Comparison of ENCODE assay signal across 9 cellular contexts in genomic region chr14:31510222-31510621, GRCh38. TPM values are rescaled to one million over a fixed set of nuclear protein-coding genes. Genes with fewer than 3 reads are reported as not detected.
DNase-seq lines count a peak whose midpoint lies in the region; ATAC-seq, FAIRE-seq and TF ChIP-seq lines count a peak whose summit lies in the region.
"Had no signal": no experiment of that assay in that cellular context is flagged by ENCODE, and none has a peak within 500 bp of the region (broad histone marks: within the 10 kb centered on the region; RNA-seq: fewer than 3 reads in every experiment).

No MANE protein-coding gene starts in this region.

- H3K36me3 Mint-ChIP-seq in astrocyte (ENCODE audit: low read depth, unreplicated experiment) = no peaks in the 10 kb centered on the region
- no peaks in the 10 kb centered on the region for H3K36me3 Mint-ChIP-seq in T-helper 2 cell treated with Interferon-gamma antibody and Interleukin-4, amounts not matched to agents 5 μg/mL and 100 μg/mL, for 36 hours (ENCODE audit: low read depth)

- no peak overlapping the region for H3K9ac ChIP-seq in astrocyte (ENCODE audit: low read length)
- H3K9ac ChIP-seq in liver (ENCODE audit: low read depth in 1 of 2, low read length in 2 of 2) = no peak overlapping the region

- ATAC-seq in GM18861 (IDR thresholded peaks at IDR 0.05; ENCODE audit: unreplicated experiment) (no peak), GM18867 (IDR thresholded peaks at IDR 0.05; ENCODE audit: unreplicated experiment) (no peak), GM18517 (IDR thresholded peaks at IDR 0.05; ENCODE audit: unreplicated experiment) (no peak)

- H4K20me1 ChIP-seq in astrocyte (ENCODE audit: insufficient read depth, low read length) = no peaks in the 10 kb centered on the region

- H3K4me3 ChIP-seq in astrocyte (ENCODE audit: insufficient read depth, low read depth, low read length) = no peak overlapping the region
- H3K4me3 ChIP-seq in liver (ENCODE audit: low read depth in 1 of 3, low read length in 3 of 3) = no peak overlapping the region

- H2AFZ ChIP-seq in astrocyte (ENCODE audit: low read depth, low read length) = no peak overlapping the region

- FAIRE-seq in G401.6 (lab: Jason Lieb, UNC) (peak; percentile 96), astrocyte (lab: Jason Lieb, UNC) (peak; percentile 76)

- H3K9me3 ChIP-seq in astrocyte (ENCODE audit: insufficient read depth, low read depth, low read length) = no peaks in the 10 kb centered on the region
- no peaks in the 10 kb centered on the region for H3K9me3 ChIP-seq in liver (ENCODE audit: control insufficient read depth in 4 of 4, low read length in 3 of 4)

- peak; percentile 83 to 85 for TF ChIP-seq RAD21 in liver (IDR thresholded peaks at IDR 0.05)

- H3K4me3 Mint-ChIP-seq in astrocyte (ENCODE audit: unreplicated experiment) = no peak overlapping the region
- no peak overlapping the region for H3K4me3 Mint-ChIP-seq in T-helper 2 cell treated with Interferon-gamma antibody and Interleukin-4, amounts not matched to agents 5 μg/mL and 100 μg/mL, for 36 hours

- no peaks in the 10 kb centered on the region for H3K79me2 ChIP-seq in astrocyte (ENCODE audit: insufficient read depth, low read length)

- H3K27ac Mint-ChIP-seq in astrocyte (ENCODE audit: unreplicated experiment) = no peak overlapping the region
- H3K27ac Mint-ChIP-seq in T-helper 2 cell treated with Interferon-gamma antibody and Interleukin-4, amounts not matched to agents 5 μg/mL and 100 μg/mL, for 36 hours = no peak overlapping the region

- H3K9me3 Mint-ChIP-seq in astrocyte (ENCODE audit: unreplicated experiment) = no peaks in the 10 kb centered on the region
- H3K9me3 Mint-ChIP-seq in T-helper 2 cell treated with Interferon-gamma antibody and Interleukin-4, amounts not matched to agents 5 μg/mL and 100 μg/mL, for 36 hours = no peaks in the 10 kb centered on the region

- DNase-seq in NCI-H1417 (lab: John Stamatoyannopoulos, UW) (peak; percentile 22 to 75 (median 24)), astrocyte (ENCODE audit: low read depth) (peak; percentile 3)
- DNase-seq in T-helper 2 cell treated with Interferon-gamma antibody and Interleukin-4, amounts not matched to agents 5 μg/mL and 100 μg/mL, for 36 hours (ENCODE audit: low spot score) = no peak

- no peaks in the 10 kb centered on the region for H3K27me3 ChIP-seq in astrocyte (ENCODE audit: insufficient read depth, low read length)
- H3K27me3 ChIP-seq in liver (ENCODE audit: control insufficient read depth in 4 of 4, insufficient read depth in 4 of 4, low read length in 3 of 4) = no peaks in the 10 kb centered on the region

- peak; percentile 37 for TF ChIP-seq CTCF in astrocyte (IDR thresholded peaks at IDR 0.05; ENCODE audit: insufficient read depth, low read depth, low read length)
- peak; percentile 39 for TF ChIP-seq CTCF in liver (IDR thresholded peaks at IDR 0.05; ENCODE audit: low read depth, low read length, missing input control)

- no peaks in the 10 kb centered on the region for H3K27me3 Mint-ChIP-seq in astrocyte (ENCODE audit: low read depth, unreplicated experiment)
- H3K27me3 Mint-ChIP-seq in T-helper 2 cell treated with Interferon-gamma antibody and Interleukin-4, amounts not matched to agents 5 μg/mL and 100 μg/mL, for 36 hours (ENCODE audit: low read depth) = peaks cover 3% of the 10 kb centered on the region

- H3K36me3 ChIP-seq in astrocyte (ENCODE audit: insufficient read depth, low read length) = no peaks in the 10 kb centered on the region
- no peaks in the 10 kb centered on the region for H3K36me3 ChIP-seq in liver (ENCODE audit: control insufficient read depth in 4 of 4, insufficient read depth in 3 of 4, low read depth in 1 of 4, low read length in 3 of 4)

- H3K4me1 Mint-ChIP-seq in astrocyte (ENCODE audit: low read depth, unreplicated experiment) = peaks cover 11% of the 10 kb centered on the region
- no peaks in the 10 kb centered on the region for H3K4me1 Mint-ChIP-seq in T-helper 2 cell treated with Interferon-gamma antibody and Interleukin-4, amounts not matched to agents 5 μg/mL and 100 μg/mL, for 36 hours (ENCODE audit: low read depth)

- H3K4me2 ChIP-seq in astrocyte (ENCODE audit: low read length) = no peak overlapping the region

- H3K4me1 ChIP-seq in astrocyte (ENCODE audit: insufficient read depth, low read length) (peaks cover 6% of the 10 kb centered on the region), liver (ENCODE audit: control insufficient read depth in 4 of 4, insufficient read depth in 4 of 4, low read length in 3 of 4) (no peaks in the 10 kb centered on the region)

- no peak overlapping the region for H3K27ac ChIP-seq in astrocyte (ENCODE audit: low read depth, low read length)
- H3K27ac ChIP-seq in liver (ENCODE audit: low read depth in 1 of 2, low read length in 2 of 2) = no peak overlapping the region

TF ChIP-seq in liver, 16 proteins besides CTCF, POLR2A, EP300 and RAD21:
- no peak for TF ChIP-seq ZBTB33 (IDR thresholded peaks at IDR 0.05)
- peak; percentile 33 to 60 for TF ChIP-seq RXRA (IDR thresholded peaks at IDR 0.05)
- TF ChIP-seq TAF1 (conservative IDR thresholded peaks at IDR 0.05) = no peak
- no peak for TF ChIP-seq GABPA (IDR thresholded peaks at IDR 0.05 in 1 of 2, conservative IDR thresholded peaks at IDR 0.05 in 1 of 2)
- TF ChIP-seq ATF3 (IDR thresholded peaks at IDR 0.05) = no peak
- no peak for TF ChIP-seq SP1 (IDR thresholded peaks at IDR 0.05)
- no peak for TF ChIP-seq EGR1 (IDR thresholded peaks at IDR 0.05; ENCODE audit: low read depth in 2 of 2)
- TF ChIP-seq MAX (IDR thresholded peaks at IDR 0.05) = no peak
- no peak for TF ChIP-seq YY1 (IDR thresholded peaks at IDR 0.05)

RNA-seq across cellular contexts. Expression of gene GPR33, which starts 22.4 kb away (rescaled TPM):
- total RNA-seq in astrocyte (not detected in 2 replicates), liver (not detected)
- not detected for polyA plus RNA-seq in liver
- total RNA-seq: pulmonary artery endothelial cell had no signal

RNA-seq across cellular contexts. Expression of gene NUBPL, which starts 51.0 kb away (rescaled TPM):
- 8.2 and 9.0 TPM in 2 replicates for total RNA-seq in astrocyte
- 1 to 10 TPM; 7.4 to 9.3 TPM for total RNA-seq in liver
- 1 to 10 TPM; 4.2 to 5.9 TPM for polyA plus RNA-seq in liver

RNA-seq across cellular contexts. Expression of gene DTD2, which starts 52.9 kb away (rescaled TPM):
- total RNA-seq in astrocyte (22.6 and 24.7 TPM in 2 replicates), liver (10 to 100 TPM; 13.1 to 16.7 TPM)
- polyA plus RNA-seq in liver = 1 to 10 TPM; 7.9 to 8.3 TPM
